Comparison of ENCODE assay signal across 27 cellular contexts in genomic region chr3:181040030-181040429, GRCh38.
"Had no signal": no experiment of that assay in that cellular context is flagged by ENCODE, and none has a peak within 500 bp of the region (broad histone marks: within the 10 kb centered on the region; RNA-seq: fewer than 3 reads in every experiment).

No MANE protein-coding gene starts in this region.

- FAIRE-seq: colon, endometrium, endothelial cell of umbilical vein had no signal

- ATAC-seq: effector memory CD8-positive, alpha-beta T cell; esophagus mucosa; foreskin keratinocyte; gastrocnemius medialis; gastroesophageal sphincter; heart left ventricle; heart right ventricle had no signal

- H3K27ac ChIP-seq: colonic mucosa, coronary artery, dorsolateral prefrontal cortex, epithelial cell of prostate, esophagus muscularis mucosa, esophagus squamous epithelium, foreskin keratinocyte, gastrocnemius medialis, gastroesophageal sphincter, heart left ventricle, heart right ventricle had no signal

- H3K36me3 ChIP-seq: colonic mucosa, esophagus muscularis mucosa, esophagus squamous epithelium, gastrocnemius medialis, gastroesophageal sphincter, heart left ventricle, heart right ventricle had no signal

- DNase-seq: colonic mucosa; cortex of kidney; dermis blood vessel endothelial cell; dorsolateral prefrontal cortex; effector CD4-positive, alpha-beta T cell; effector CD8-positive, alpha-beta T cell; effector memory CD4-positive, alpha-beta T cell; effector memory CD8-positive, alpha-beta T cell; endodermal cell; erythroblast; esophagus squamous epithelium; foreskin fibroblast; foreskin keratinocyte; foreskin melanocyte; gastrocnemius medialis; glutamatergic neuron; head of caudate nucleus; heart left ventricle; heart right ventricle had no signal

- H3K4me3 ChIP-seq: colonic mucosa, coronary artery, dorsolateral prefrontal cortex, esophagus muscularis mucosa, esophagus squamous epithelium, gastrocnemius medialis, gastroesophageal sphincter, heart left ventricle, heart right ventricle had no signal

- H3K4me1 ChIP-seq: colonic mucosa, esophagus muscularis mucosa, esophagus squamous epithelium, foreskin keratinocyte, gastrocnemius medialis, gastroesophageal sphincter, heart left ventricle, heart right ventricle had no signal

- H3K9me3 ChIP-seq: colonic mucosa, esophagus muscularis mucosa, esophagus squamous epithelium, gastrocnemius medialis, gastroesophageal sphincter had no signal

- H3K27me3 ChIP-seq: colonic mucosa, dorsolateral prefrontal cortex, esophagus muscularis mucosa, esophagus squamous epithelium, foreskin keratinocyte, gastrocnemius medialis, gastroesophageal sphincter, heart left ventricle, heart right ventricle had no signal
